8 cellular contexts compared by ENCODE assay signal in genomic region chr17:27295945-27296344, GRCh38. TPM values are rescaled to one million over a fixed set of nuclear protein-coding genes. Genes with fewer than 3 reads are reported as not detected.
DNase-seq lines count a peak whose midpoint lies in the region; ATAC-seq and TF ChIP-seq lines count a peak whose summit lies in the region.

No MANE protein-coding gene starts in this region.

- H3K36me3 Mint-ChIP-seq in natural killer cell treated with Interleukin-12 subunit alpha and Interleukin-12 subunit beta and Interleukin-15 and Interleukin-18, amount 100 ng/mL, for 72 hours = peaks cover 7% of the 10 kb centered on the region

- peak overlapping the region; percentile 97 to 99 for H3K27ac Mint-ChIP-seq in natural killer cell treated with Interleukin-12 subunit alpha and Interleukin-12 subunit beta and Interleukin-15 and Interleukin-18, amount 100 ng/mL, for 72 hours

- H3K4me2 ChIP-seq in Loucy (ENCODE audit: low read depth, low read length, poor library complexity, severe bottlenecking) = peak overlapping the region; percentile 73

- H3K4me3 Mint-ChIP-seq in natural killer cell treated with Interleukin-12 subunit alpha and Interleukin-12 subunit beta and Interleukin-15 and Interleukin-18, amount 100 ng/mL, for 72 hours = peak overlapping the region; percentile 94

- no peak for TF ChIP-seq CTCF in BE2C (IDR thresholded peaks at IDR 0.05; ENCODE audit: low read depth, low read length)
- no peak for TF ChIP-seq CTCF in Loucy (conservative IDR thresholded peaks at IDR 0.05; ENCODE audit: low read length)
- no peak for TF ChIP-seq CTCF in colonic mucosa (IDR thresholded peaks at IDR 0.05)

- peaks cover 33 to 45% of the 10 kb centered on the region in 2 donors for H3K4me1 Mint-ChIP-seq in natural killer cell treated with Interleukin-12 subunit alpha and Interleukin-12 subunit beta and Interleukin-15 and Interleukin-18, amount 100 ng/mL, for 72 hours (ENCODE audit: low read depth in 2 of 2)

- H3K9me3 ChIP-seq in BE2C (no peaks in the 10 kb centered on the region), Loucy (ENCODE audit: insufficient read depth, low read depth, low read length) (no peaks in the 10 kb centered on the region), colonic mucosa (no peaks in the 10 kb centered on the region)

- peak overlapping the region; percentile 96 for H3K9ac ChIP-seq in Loucy (ENCODE audit: low read depth, low read length, poor library complexity, severe bottlenecking)
- H3K9ac ChIP-seq in colonic mucosa (ENCODE audit: low read depth in 2 of 2, low read length in 2 of 2) = peak overlapping the region in 1 of 2 donors; percentile 28

- no peaks in the 10 kb centered on the region for H3K9me2 ChIP-seq in Loucy (replicated peaks; ENCODE audit: low read depth, low read length)

- no peaks in the 10 kb centered on the region for H3K27me3 Mint-ChIP-seq in natural killer cell treated with Interleukin-12 subunit alpha and Interleukin-12 subunit beta and Interleukin-15 and Interleukin-18, amount 100 ng/mL, for 72 hours

- H3K4me1 ChIP-seq in BE2C (no peaks in the 10 kb centered on the region), Loucy (ENCODE audit: insufficient read depth, low read length, poor library complexity, severe bottlenecking) (peaks cover 47% of the 10 kb centered on the region), colonic mucosa (peaks cover 9% of the 10 kb centered on the region)

- peak overlapping the region; percentile 99 for H3K27ac ChIP-seq in colonic mucosa

- intact Hi-C loops in colonic mucosa (cut with DNase I) = no loop called here

- H3F3A ChIP-seq in Loucy (ENCODE audit: low read depth) = no peaks in the 10 kb centered on the region

- no peaks in the 10 kb centered on the region for H3K27me3 ChIP-seq in BE2C
- H3K27me3 ChIP-seq in Loucy (ENCODE audit: insufficient read depth, low read length, poor library complexity, severe bottlenecking) = no peaks in the 10 kb centered on the region
- no peaks in the 10 kb centered on the region for H3K27me3 ChIP-seq in colonic mucosa

- no peak for ATAC-seq in natural killer cell treated with Interleukin-12 subunit alpha and Interleukin-12 subunit beta and Interleukin-15 and Interleukin-18, amount 100 ng/mL, for 72 hours
- ATAC-seq in HG02840 (IDR thresholded peaks at IDR 0.05; ENCODE audit: low FRiP score, unreplicated experiment) = no peak

- no peaks in the 10 kb centered on the region for H3K36me3 ChIP-seq in BE2C
- no peaks in the 10 kb centered on the region for H3K36me3 ChIP-seq in Loucy (ENCODE audit: insufficient read depth, low read length)
- H3K36me3 ChIP-seq in colonic mucosa = no peaks in the 10 kb centered on the region

- H3K4me3 ChIP-seq in BE2C (ENCODE audit: low read depth, low read length) (peak overlapping the region; percentile 84), Loucy (ENCODE audit: low read length, poor library complexity, severe bottlenecking) (peak overlapping the region; percentile 98), colonic mucosa (peak overlapping the region; percentile 78)

- peaks cover 70% of the 10 kb centered on the region for H3K79me2 ChIP-seq in Loucy (ENCODE audit: insufficient read depth, low read length)

- H4K20me1 ChIP-seq in Loucy (ENCODE audit: insufficient read depth, low read length, poor library complexity, severe bottlenecking) = peaks cover 65% of the 10 kb centered on the region

- no peaks in the 10 kb centered on the region for H3K9me3 Mint-ChIP-seq in natural killer cell treated with Interleukin-12 subunit alpha and Interleukin-12 subunit beta and Interleukin-15 and Interleukin-18, amount 100 ng/mL, for 72 hours

- DNase-seq in BE2C = no peak
- peak; percentile 37 for DNase-seq in colonic mucosa
- DNase-seq in natural killer cell treated with Interleukin-12 subunit alpha and Interleukin-12 subunit beta and Interleukin-15 and Interleukin-18, amount 100 ng/mL, for 72 hours (ENCODE audit: low spot score) = no peak
- no peak for DNase-seq in D341Med (ENCODE audit: low spot score)
- DNase-seq in central memory CD4-positive, alpha-beta T cell = no peak
- DNase-seq in germinal center (ENCODE audit: low spot score) = no peak

- H2AFZ ChIP-seq in Loucy (ENCODE audit: low read length) = no peak overlapping the region

RNA-seq across cellular contexts. Expression of gene WSB1, which starts 2.0 kb away (rescaled TPM):
- 12.0 TPM for polyA plus RNA-seq in BE2C (2012; ENCODE audit: insufficient read depth, insufficient read length, low read depth)
- total RNA-seq in colonic mucosa = 100 to 1,000 TPM in 1 of 2 donors, 10 to 100 TPM in 1; 94.2 to 150 TPM
- total RNA-seq in natural killer cell treated with Interleukin-12 subunit alpha and Interleukin-12 subunit beta and Interleukin-15 and Interleukin-18, amount 100 ng/mL, for 72 hours = 100 to 1,000 TPM; 129 to 174 TPM
